12 cellular contexts compared by ENCODE assay signal in genomic region chr7:96084880-96085551, GRCh38.
DNase-seq lines count a peak whose midpoint lies in the region; FAIRE-seq and TF ChIP-seq lines count a peak whose summit lies in the region.
"Had no signal": no experiment of that assay in that cellular context is flagged by ENCODE, and none has a peak within 500 bp of the region (broad histone marks: within the 10 kb centered on the region; RNA-seq: fewer than 3 reads in every experiment).

No MANE protein-coding gene starts in this region.

- FAIRE-seq in RCC 7860 (lab: Jason Lieb, UNC): peak; percentile 92

- TF ChIP-seq CTCF in fibroblast of pulmonary artery (IDR thresholded peaks at IDR 0.05; ENCODE audit: low read length, missing control alignments): no peak

- no peak overlapping the region for H3K4me3 ChIP-seq in fibroblast of pulmonary artery (replicated peaks; ENCODE audit: low read depth, low read length)
- H3K4me3 ChIP-seq: colonic mucosa had no signal

- DNase-seq in AG08395 (ENCODE audit: low spot score): peak; percentile 31
- DNase-seq in HS-5 (ENCODE audit: low read depth): peak; percentile 55
- DNase-seq in RCC 7860 (ENCODE audit: low spot score): peak; percentile 72
- peak; percentile 51 for DNase-seq in fibroblast of pulmonary artery (ENCODE audit: low read depth)
- DNase-seq in Ammon's horn (ENCODE audit: low spot score): no peak
- no peak for DNase-seq in SKM-1 treated with dmso at 0.1 percent for 144 hours (lab: John Stamatoyannopoulos, UW; ENCODE audit: unreplicated experiment)
- no peak for DNase-seq in Kasumi-1 (lab: John Stamatoyannopoulos, UW)
- no peak for DNase-seq in HuH-7 (ENCODE audit: low spot score)
- DNase-seq: CD8-positive, alpha-beta T cell; colonic mucosa; NCI-H187; nephron progenitor cell had no signal

Comparison
In these comparisons a context has a peak if more than half of its experiments do, and no peak if none do; other contexts are left out.
1. DNase-seq: peak in AG08395 (single experiment), HS-5 (single experiment), RCC 7860 (single experiment) and fibroblast of pulmonary artery (single experiment); none in Ammon's horn (single experiment), SKM-1 treated with dmso at 0.1 percent for 144 hours (single experiment), Kasumi-1 (0 of 2) and HuH-7 (single experiment).